8 cellular contexts compared by ENCODE assay signal in the genomic region with DNA sequence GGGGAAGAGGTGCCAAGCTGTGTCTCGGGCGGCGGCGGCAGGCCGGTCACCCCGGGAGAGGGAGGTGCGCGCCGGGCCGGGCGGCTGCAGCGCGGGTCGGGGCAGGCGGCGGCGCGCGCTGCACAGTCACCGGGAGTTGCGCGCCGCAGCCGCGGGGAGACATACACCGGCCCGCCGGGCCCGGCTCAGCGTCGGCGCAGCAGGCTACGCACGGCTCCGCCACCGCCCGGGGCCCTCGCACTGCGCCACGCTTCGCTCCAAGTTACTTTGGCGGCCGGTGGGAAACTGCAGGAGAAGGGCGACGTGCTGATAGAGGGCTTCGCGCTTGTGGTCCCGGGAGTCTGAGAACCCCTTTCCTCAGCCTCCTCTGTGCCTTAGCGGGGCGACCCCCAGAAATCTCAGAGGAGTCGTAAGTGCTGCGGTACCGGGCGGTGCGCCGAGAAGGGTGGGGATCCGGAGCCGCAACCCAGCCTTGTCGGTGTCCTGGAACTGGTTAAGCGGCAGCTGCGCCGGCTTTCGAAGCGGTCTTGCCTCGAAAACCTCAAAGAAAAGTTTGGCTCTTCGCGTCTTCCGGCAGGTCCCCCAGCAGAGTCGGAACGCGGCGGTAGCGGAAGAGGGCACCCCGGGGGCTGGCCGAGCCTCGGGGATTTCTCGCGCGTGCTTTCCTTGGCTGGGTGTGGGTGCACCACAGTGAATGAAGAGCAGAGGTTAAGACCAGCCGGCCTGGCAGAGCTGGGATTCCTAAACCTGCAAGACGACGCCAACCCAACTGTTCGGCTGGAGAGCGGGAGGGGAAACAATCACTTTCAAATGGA. TPM values are rescaled to one million over a fixed set of nuclear protein-coding genes. Genes with fewer than 3 reads are reported as not detected.
A peak's percentile ranks its signal among the peaks of the same experiment; 100 is the strongest.
DNase-seq lines count a peak whose midpoint lies in the region; ATAC-seq, FAIRE-seq and TF ChIP-seq lines count a peak whose summit lies in the region.

Gene EFNA5 (minus strand): TSS at position 11 of the 815 bp plus-strand sequence.

- peak within 1 kb of the TSS; percentile 81 for H3K4me2 ChIP-seq in keratinocyte (ENCODE audit: control insufficient read depth, extremely low read depth, insufficient read depth, low read depth, low read length)

- dilution Hi-C loops in keratinocyte (cut with MboI; ENCODE audit: extremely low pct_ligation_motif_present, low sequenced_read_pairs): no loop called here

- CTCF ChIA-PET in CD8-positive, alpha-beta T cell (lab: Charles Lee): no interaction called here

- no peaks in the 10 kb centered on the region for H4K20me1 ChIP-seq in keratinocyte (ENCODE audit: control insufficient read depth, extremely low read depth, insufficient read depth, low read length)

- H3K9me1 ChIP-seq in keratinocyte (ENCODE audit: control insufficient read depth, extremely low read depth, insufficient read depth, low read length): no peaks in the 10 kb centered on the region

- intact Hi-C loops in CD8-positive, alpha-beta T cell (cut with DNase I, micrococcal nuclease): loop anchor here in 1 of 2 experiments (10.0 kb wide), 1 partner anchor 674 kb away; no protein-coding TSS in a partner anchor
- intact Hi-C loops in spleen (cut with DNase I; ENCODE audit: low total_unique reads): no loop called here

- H3K36me3 Mint-ChIP-seq in CD8-positive, alpha-beta T cell: no peaks in the 10 kb centered on the region

- H3K27ac ChIP-seq in CD8-positive, alpha-beta T cell (ENCODE audit: low read depth, low read length): no peak within 1 kb of the TSS
- H3K27ac ChIP-seq in RWPE2 (ENCODE audit: poor library complexity, severe bottlenecking) (peak within 1 kb of the TSS; percentile 85), keratinocyte (ENCODE audit: control insufficient read depth, insufficient read depth, low read length) (peak within 1 kb of the TSS; percentile 88), spleen (peak within 1 kb of the TSS in 7 of 8 donors; percentile 59 to 75 (median 72))

- peak within 1 kb of the TSS; percentile 89 for H2AFZ ChIP-seq in keratinocyte (ENCODE audit: control insufficient read depth, low read length)

- H3K4me1 Mint-ChIP-seq in CD8-positive, alpha-beta T cell (ENCODE audit: low read depth): peaks cover 34% of the 10 kb centered on the region

- ATAC-seq in CD8-positive, alpha-beta T cell: peak; percentile 20
- ATAC-seq in GM19043 (IDR thresholded peaks at IDR 0.05; ENCODE audit: low read depth, unreplicated experiment) (peak; percentile 33), RWPE2 (ENCODE audit: low read depth) (peak; percentile 13)

- H3K9me3 ChIP-seq in CD8-positive, alpha-beta T cell (ENCODE audit: low read length): no peaks in the 10 kb centered on the region
- H3K9me3 ChIP-seq in RWPE2 (ENCODE audit: severe bottlenecking): no peaks in the 10 kb centered on the region
- H3K9me3 ChIP-seq in keratinocyte (ENCODE audit: control insufficient read depth, low read depth, low read length): no peaks in the 10 kb centered on the region
- no peaks in the 10 kb centered on the region for H3K9me3 ChIP-seq in spleen

- H3K27me3 Mint-ChIP-seq in CD8-positive, alpha-beta T cell (ENCODE audit: low read depth): peaks cover 72% of the 10 kb centered on the region

- FAIRE-seq in keratinocyte (lab: Jason Lieb, UNC): no peak

- peak within 1 kb of the TSS; percentile 92 for H3K9ac ChIP-seq in keratinocyte (ENCODE audit: control insufficient read depth, extremely low read depth, insufficient read depth, low read length)

- H3K4me3 ChIP-seq in CD8-positive, alpha-beta T cell (ENCODE audit: low read depth, low read length): peak within 1 kb of the TSS; percentile 44
- H3K4me3 ChIP-seq in RWPE2 (ENCODE audit: severe bottlenecking): peak within 1 kb of the TSS; percentile 67
- H3K4me3 ChIP-seq in keratinocyte (ENCODE audit: control insufficient read depth in 2 of 3, extremely low read depth in 1 of 3, insufficient read depth in 2 of 3, low read depth in 1 of 3, low read length in 3 of 3): peak within 1 kb of the TSS; percentile 65 to 91 (median 82)
- peak within 1 kb of the TSS; percentile 33 to 74 (median 54) for H3K4me3 ChIP-seq in spleen

- no peaks in the 10 kb centered on the region for H3K36me3 ChIP-seq in CD8-positive, alpha-beta T cell (ENCODE audit: insufficient read depth, low read length)
- H3K36me3 ChIP-seq in RWPE2 (ENCODE audit: low read depth) (0 out of 2 replicates have a peak, but pooled peaks cover 4% of the 10 kb centered on the region), keratinocyte (ENCODE audit: control insufficient read depth in 2 of 2, extremely low read depth in 1 of 2, insufficient read depth in 2 of 2, low read length in 2 of 2) (no peaks in the 10 kb centered on the region), spleen (no peaks in the 10 kb centered on the region)

- peak in 2 of 7 experiments; percentile 12 to 26 for DNase-seq in CD8-positive, alpha-beta T cell
- peak; percentile 52 for DNase-seq in HK-2 (ENCODE audit: unreplicated experiment)
- no peak for DNase-seq in RWPE2 (ENCODE audit: low spot score)
- peak; percentile 27 for DNase-seq in cerebellum (ENCODE audit: low spot score)
- DNase-seq in keratinocyte (ENCODE audit: low read depth, low spot score): no peak
- DNase-seq in spleen: peak; percentile 75
- DNase-seq in pons (ENCODE audit: low spot score): no peak

- H3K9me3 Mint-ChIP-seq in CD8-positive, alpha-beta T cell: no peaks in the 10 kb centered on the region

- TF ChIP-seq CTCF in CD8-positive, alpha-beta T cell (IDR thresholded peaks at IDR 0.05): no peak
- no peak for TF ChIP-seq CTCF in RWPE2 (IDR thresholded peaks at IDR 0.05; ENCODE audit: poor library complexity, severe bottlenecking)
- no peak for TF ChIP-seq CTCF in keratinocyte (optimal IDR thresholded peaks at IDR 0.05 in 1 of 3, IDR thresholded peaks at IDR 0.05 in 1 of 3, conservative IDR thresholded peaks at IDR 0.05 in 1 of 3; ENCODE audit: extremely low read depth in 1 of 3, insufficient read depth in 2 of 3, low read length in 3 of 3)
- no peak for TF ChIP-seq CTCF in spleen (IDR thresholded peaks at IDR 0.05 in 8 of 11, conservative IDR thresholded peaks at IDR 0.05 in 3 of 11)

- H3K4me3 Mint-ChIP-seq in CD8-positive, alpha-beta T cell: peak within 1 kb of the TSS; percentile 87

- H3K4me1 ChIP-seq in CD8-positive, alpha-beta T cell (ENCODE audit: insufficient read depth, low read length): peaks cover 28% of the 10 kb centered on the region
- H3K4me1 ChIP-seq in RWPE2 (ENCODE audit: insufficient read depth, poor library complexity, severe bottlenecking): peaks cover 34% of the 10 kb centered on the region
- peaks cover 12% of the 10 kb centered on the region for H3K4me1 ChIP-seq in keratinocyte (ENCODE audit: control insufficient read depth, extremely low read depth, insufficient read depth, low read length)
- H3K4me1 ChIP-seq in spleen: peaks cover 17 to 49% (median 46%) of the 10 kb centered on the region in 6 donors

- H3K27me3 ChIP-seq in CD8-positive, alpha-beta T cell (ENCODE audit: insufficient read depth, low read length): peaks cover 20% of the 10 kb centered on the region
- H3K27me3 ChIP-seq in RWPE2 (ENCODE audit: insufficient read depth, poor library complexity, severe bottlenecking) (no peaks in the 10 kb centered on the region), keratinocyte (ENCODE audit: control insufficient read depth, extremely low read depth, insufficient read depth, low read length) (no peaks in the 10 kb centered on the region), spleen (replicated peaks in 1 of 7) (peaks cover 0 to 92% (median 49%) of the 10 kb centered on the region in 7 donors)

- POLR2A ChIA-PET in CD8-positive, alpha-beta T cell (lab: Charles Lee): no interaction called here

- no peak for TF ChIP-seq POLR2A in spleen (IDR thresholded peaks at IDR 0.05)

- H3K79me2 ChIP-seq in keratinocyte (ENCODE audit: control insufficient read depth, insufficient read depth, low read length): peaks cover 48% of the 10 kb centered on the region

- WGBS in spleen, 5 donors: 0 to 1% (median 1%) methylated on average over 32 to 84 of the region's 84 CpGs

- H3K27ac Mint-ChIP-seq in CD8-positive, alpha-beta T cell: no peak within 1 kb of the TSS

RNA-seq across cellular contexts. Expression of gene EFNA5, which starts in this region (rescaled TPM):
- not detected for total RNA-seq in CD8-positive, alpha-beta T cell
- 22.9 TPM for total RNA-seq in cerebellum
- 2.8 to 5.9 TPM (median 4.8 TPM) in 3 replicates for polyA plus RNA-seq in keratinocyte
- 35.3 TPM for polyA plus RNA-seq in keratinocyte (2011; ENCODE audit: low read depth)
- 1.9 and 3.9 TPM in 2 replicates for polyA plus RNA-seq in keratinocyte (2011; cell fraction: cytosol; rRNA removed)
- polyA plus RNA-seq in keratinocyte (2011; cell fraction: nucleus; rRNA removed): 13.1 and 14.5 TPM in 2 replicates
- 5.9 and 13.0 TPM in 2 replicates for polyA plus RNA-seq in keratinocyte (2012; ENCODE audit: low replicate concordance)
- polyA minus RNA-seq in keratinocyte: 6.8 to 19.9 TPM (median 13.7 TPM) in 3 replicates
- 2.7 TPM for polyA minus RNA-seq in keratinocyte (2011; cell fraction: cytosol; rRNA and poly(A)+ RNA removed)
- 12.5 and 23.9 TPM in 2 replicates for polyA minus RNA-seq in keratinocyte (2011; cell fraction: nucleus; rRNA and poly(A)+ RNA removed)
- total RNA-seq in spleen: 10 to 100 TPM in 6 of 7 donors, 1 to 10 TPM in 1; 3.7 to 29.0 (median 14.2) TPM
- under 1 TPM; 0.33 to 0.96 (median 0.37) TPM for polyA plus RNA-seq in spleen

Comparison
In these comparisons a context has a peak if more than half of its experiments do, and no peak if none do; other contexts are left out.
1. RNA of gene EFNA5 (total RNA-seq): 22.9 TPM in cerebellum (single experiment) and 3.7 to 29.0 TPM in spleen; not detected in CD8-positive, alpha-beta T cell; every median in the first group is over 4 times any median in the second.
2. Peak in ATAC-seq and H3K4me3 ChIP-seq in CD8-positive, alpha-beta T cell; RNA of the gene not detected or under 1 TPM.
3. DNase-seq: peak in HK-2 (single experiment), cerebellum (single experiment) and spleen (single experiment); none in RWPE2 (single experiment), keratinocyte (single experiment) and pons (single experiment).
4. Peak in every context shown above with its lines, with median percentiles within 50 percentile points of each other: ATAC-seq and H3K4me3 ChIP-seq.